12 cellular contexts compared by ENCODE assay signal in genomic region chr1:194512957-194513356, GRCh38.
"Had no signal": no experiment of that assay in that cellular context is flagged by ENCODE, and none has a peak within 500 bp of the region (broad histone marks: within the 10 kb centered on the region; RNA-seq: fewer than 3 reads in every experiment).

No MANE protein-coding gene starts in this region.

- DNase-seq: activated naive CD4-positive, alpha-beta T cell treated with anti-CD3 and anti-CD28 coated beads, Interleukin-2, amount 50 U/mL, for 16 hours; adrenal gland; body of pancreas; central memory CD4-positive, alpha-beta T cell; effector CD8-positive, alpha-beta T cell; gastrocnemius medialis; ovary; stimulated activated CD4-positive, alpha-beta T cell treated with anti-CD3 and anti-CD28 coated beads, Interleukin-15, amount 100 ng/mL, for 24 hours; stimulated activated CD4-positive, alpha-beta T cell treated with anti-CD3 and anti-CD28 coated beads, Interleukin-4, amount 100 ng/mL, for 24 hours; stomach had no signal

- H3K9me3 ChIP-seq: adrenal gland, body of pancreas, gastrocnemius medialis, ovary, thoracic aorta had no signal

- H3K27ac ChIP-seq: adrenal gland, body of pancreas, coronary artery, gastrocnemius medialis, ovary, stomach, thoracic aorta had no signal

- ATAC-seq: body of pancreas, gastrocnemius medialis had no signal

- H3K36me3 ChIP-seq: adrenal gland, gastrocnemius medialis, ovary, stomach, thoracic aorta had no signal

- H3K27me3 ChIP-seq: adrenal gland, body of pancreas, gastrocnemius medialis, ovary, stomach had no signal

- H3K4me3 ChIP-seq: adrenal gland, body of pancreas, coronary artery, gastrocnemius medialis, ovary, stomach, thoracic aorta had no signal

- H3K4me1 ChIP-seq: adrenal gland, body of pancreas, gastrocnemius medialis, stomach had no signal
